ENCODE assay signal across 1 cellular context in genomic region chr17:68029512-68030215, GRCh38.
TF ChIP-seq lines count a peak whose summit lies in the region.

No MANE protein-coding gene starts in this region.

TF ChIP-seq in K562, 482 proteins besides CTCF, POLR2A, EP300 and RAD21 (continued from another document):
- TF ChIP-seq, protein P1, sequence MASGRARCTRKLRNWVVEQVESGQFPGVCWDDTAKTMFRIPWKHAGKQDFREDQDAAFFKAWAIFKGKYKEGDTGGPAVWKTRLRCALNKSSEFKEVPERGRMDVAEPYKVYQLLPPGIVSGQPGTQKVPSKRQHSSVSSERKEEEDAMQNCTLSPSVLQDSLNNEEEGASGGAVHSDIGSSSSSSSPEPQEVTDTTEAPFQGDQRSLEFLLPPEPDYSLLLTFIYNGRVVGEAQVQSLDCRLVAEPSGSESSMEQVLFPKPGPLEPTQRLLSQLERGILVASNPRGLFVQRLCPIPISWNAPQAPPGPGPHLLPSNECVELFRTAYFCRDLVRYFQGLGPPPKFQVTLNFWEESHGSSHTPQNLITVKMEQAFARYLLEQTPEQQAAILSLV (tag; IDR thresholded peaks at IDR 0.05): no peak
- TF ChIP-seq ZNF134 (CRISPR knock-in tag; conservative IDR thresholded peaks at IDR 0.05) (no peak), NBN (IDR thresholded peaks at IDR 0.05; ENCODE audit: low read depth) (no peak), ZBED1 (IDR thresholded peaks at IDR 0.05) (no peak), ATF3 (IDR thresholded peaks at IDR 0.05) (no peak), ATF3 (CRISPR knock-in tag; conservative IDR thresholded peaks at IDR 0.05) (no peak), FOXK2 (conservative IDR thresholded peaks at IDR 0.05 in 1 of 2, IDR thresholded peaks at IDR 0.05 in 1 of 2; ENCODE audit: low read depth in 2 of 2) (peak; percentile 37 to 68; a peak in 2 of 4 replicates)
TF ChIP-seq in K562: peak in this region for 28.
